In genomic region chr9:19233344-19233743, GRCh38 we compare ENCODE assay signal across 1 cellular context.
TF ChIP-seq lines count a peak whose summit lies in the region.

No MANE protein-coding gene starts in this region.

TF ChIP-seq in GM23338, 12 proteins besides CTCF, POLR2A, EP300 and RAD21 (continued from another document):
- TF ChIP-seq ZNF462 (CRISPR knock-in tag; IDR thresholded peaks at IDR 0.05), result no peak
- no peak for TF ChIP-seq JUNB (IDR thresholded peaks at IDR 0.05; ENCODE audit: unreplicated experiment)
- TF ChIP-seq EZH2phosphoT487 (IDR thresholded peaks at IDR 0.05; ENCODE audit: unreplicated experiment), result no peak
